Comparison of ENCODE assay signal across 11 cellular contexts in the genomic region with DNA sequence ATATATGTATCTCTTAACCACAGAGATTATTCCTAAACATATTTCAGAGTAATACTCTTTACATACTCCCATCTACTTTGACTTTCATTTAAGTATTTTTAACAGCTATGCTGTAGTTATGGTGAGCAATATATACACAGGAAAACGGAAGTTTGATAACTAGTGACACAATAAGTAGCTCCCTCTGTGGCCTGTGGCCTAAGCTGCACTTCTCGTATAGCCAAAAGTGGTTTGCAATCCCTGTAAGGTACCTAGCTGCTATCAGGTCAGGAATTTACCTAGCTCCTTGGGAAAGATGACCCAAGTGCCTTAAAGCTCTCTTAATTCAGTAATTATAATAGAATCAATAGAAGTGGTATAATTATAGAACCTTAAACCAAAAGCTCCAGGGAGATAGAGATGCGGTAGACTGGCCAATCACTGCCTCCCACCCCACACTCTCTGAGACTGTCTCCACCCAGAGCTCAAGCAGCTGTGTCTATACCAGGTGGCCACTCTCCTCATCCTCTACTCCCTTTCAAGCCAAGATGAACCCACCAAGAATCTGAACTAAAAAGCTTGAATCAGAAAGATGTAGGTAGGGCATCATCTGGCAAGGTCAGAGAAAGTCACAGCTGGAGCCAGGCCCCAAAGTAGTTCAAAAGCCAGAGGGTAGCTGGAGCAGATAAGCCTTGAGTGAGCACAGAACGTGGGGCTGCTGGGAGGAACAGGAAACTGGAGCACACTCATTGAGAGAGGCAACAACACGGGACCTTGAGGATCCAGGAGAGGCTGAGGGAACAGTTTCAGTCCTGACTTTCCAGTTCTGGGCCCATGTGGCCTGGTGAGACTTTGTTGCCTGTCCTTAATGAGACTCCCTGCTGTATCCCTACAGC.
DNase-seq lines count a peak whose midpoint lies in the region; ATAC-seq and TF ChIP-seq lines count a peak whose summit lies in the region.
"Had no signal": no experiment of that assay in that cellular context is flagged by ENCODE, and none has a peak within 500 bp of the region (broad histone marks: within the 10 kb centered on the region; RNA-seq: fewer than 3 reads in every experiment).

No MANE protein-coding gene starts in this region.

- H3K9me3 Mint-ChIP-seq in naive thymus-derived CD8-positive, alpha-beta T cell: peaks cover 0 to 13% (median 7%) of the 10 kb centered on the region in 9 donors

- peak overlapping the region in 9 of 10 donors; percentile 5 to 79 (median 42) for H3K4me3 Mint-ChIP-seq in naive thymus-derived CD8-positive, alpha-beta T cell

- H3K36me3 ChIP-seq in Panc1 (ENCODE audit: control insufficient read depth, insufficient read depth, low read length): no peaks in the 10 kb centered on the region

- H3K4me3 ChIP-seq in Panc1 (ENCODE audit: low read depth in 2 of 2, low read length in 2 of 2): no peak overlapping the region
- H3K4me3 ChIP-seq: ascending aorta had no signal

- in situ Hi-C loops in Panc1 (cut with HindIII; ENCODE audit: low pct_unique_long_range_greater_than_20kb, low sequenced_read_pairs): no loop called here

- H3K27ac Mint-ChIP-seq in naive thymus-derived CD8-positive, alpha-beta T cell: peak overlapping the region; percentile 90 to 97 (median 95)

- no peaks in the 10 kb centered on the region for H3K4me1 ChIP-seq in Panc1 (ENCODE audit: control insufficient read depth, insufficient read depth, low read length)
- H3K4me1 ChIP-seq: ascending aorta had no signal

- TF ChIP-seq CTCF in Panc1 (IDR thresholded peaks at IDR 0.05): no peak

- H3K36me3 Mint-ChIP-seq in naive thymus-derived CD8-positive, alpha-beta T cell: peaks cover 4 to 11% (median 6%) of the 10 kb centered on the region in 3 donors

- CTCF ChIA-PET in Panc1 (lab: Charles Lee): no interaction called here

- peaks cover 20 to 53% (median 39%) of the 10 kb centered on the region in 4 donors for H3K4me1 Mint-ChIP-seq in naive thymus-derived CD8-positive, alpha-beta T cell

- BruUV-seq in Panc1 (replicated peaks; lab: Mats Ljungman, UMichigan): no TSS peak

- ATAC-seq in GM18861 (IDR thresholded peaks at IDR 0.05; ENCODE audit: unreplicated experiment): peak; percentile 72
- ATAC-seq in HG02884 (IDR thresholded peaks at IDR 0.05; ENCODE audit: unreplicated experiment): peak; percentile 52
- 0 out of 2 replicates have a peak, but pooled peaks have one; percentile 38 for ATAC-seq in Panc1
- ATAC-seq in naive thymus-derived CD8-positive, alpha-beta T cell: peak; percentile 45 to 55
- ATAC-seq: HCT116 had no signal

- intact Hi-C loops in Panc1 (cut with micrococcal nuclease; ENCODE audit: unreplicated experiment): no loop called here

- H3K9me3 ChIP-seq in Panc1 (ENCODE audit: control insufficient read depth, insufficient read depth, low read depth, low read length): no peaks in the 10 kb centered on the region
- H3K9me3 ChIP-seq: ascending aorta had no signal

- DNase-seq in Panc1 (ENCODE audit: low read depth, low spot score) (no peak), GOT3 (lab: John Stamatoyannopoulos, UW) (no peak), NK-92 (lab: John Stamatoyannopoulos, UW; ENCODE audit: unreplicated experiment) (no peak), NCI-H2107 (lab: John Stamatoyannopoulos, UW) (no peak), NCI-H345 treated with DMSO at 0.1 percent for 48 hours (lab: John Stamatoyannopoulos, UW; ENCODE audit: unreplicated experiment) (no peak)
- DNase-seq in naive thymus-derived CD8-positive, alpha-beta T cell: peak in 3 of 10 donors; percentile 21 to 34 (median 24)
- DNase-seq: stimulated activated CD4-positive, alpha-beta T cell treated with anti-CD3 and anti-CD28 coated beads, Interleukin-4, amount 100 ng/mL, for 1 hour had no signal

- POLR2A ChIA-PET in Panc1 (lab: Charles Lee): no interaction called here
- POLR2A ChIA-PET in naive thymus-derived CD8-positive, alpha-beta T cell (lab: Charles Lee): interaction anchor here (0.6 to 4.2 kb wide), 11 partner anchors 9 to 250 kb away, joined by 3 to 46 read pairs (median 5); a partner anchor contains a TSS

- H3K27me3 ChIP-seq in Panc1 (ENCODE audit: control insufficient read depth, insufficient read depth, low read length): no peaks in the 10 kb centered on the region
- H3K27me3 ChIP-seq: ascending aorta had no signal

- no peaks in the 10 kb centered on the region for H3K27me3 Mint-ChIP-seq in naive thymus-derived CD8-positive, alpha-beta T cell

- H3K27ac ChIP-seq in Panc1 (ENCODE audit: low read length): no peak overlapping the region
- H3K27ac ChIP-seq: ascending aorta had no signal
